Comparison of ENCODE assay signal across 8 cellular contexts in the genomic region with DNA sequence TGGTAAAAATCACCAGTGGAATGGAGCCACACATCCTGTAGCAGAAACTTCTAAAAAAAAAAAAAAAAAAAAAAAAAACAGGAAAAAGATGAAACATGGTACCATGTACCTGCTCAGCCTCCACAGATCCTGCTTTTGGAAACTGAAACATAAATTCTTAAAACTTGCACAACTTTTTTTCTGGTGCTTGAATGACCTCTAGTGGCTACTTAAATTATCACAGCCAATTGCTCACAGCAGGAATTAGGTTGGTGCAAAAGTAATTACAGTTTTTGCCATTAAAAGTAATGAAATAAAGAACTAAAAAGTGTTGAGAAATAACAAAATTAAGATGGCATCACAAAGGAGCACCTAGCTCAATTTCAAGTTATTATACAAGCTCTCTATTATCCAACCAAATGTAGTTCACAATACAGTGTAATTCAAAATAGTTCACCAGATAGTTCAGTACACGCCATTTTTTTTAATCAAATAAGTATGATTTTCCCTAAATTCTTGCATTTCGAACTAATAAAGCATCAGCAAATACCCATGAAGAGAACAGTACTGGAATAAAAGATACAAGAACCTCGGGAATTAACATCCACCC.
DNase-seq lines count a peak whose midpoint lies in the region; ATAC-seq, FAIRE-seq and TF ChIP-seq lines count a peak whose summit lies in the region.

No MANE protein-coding gene starts in this region.

- TF ChIP-seq CTCF in GM10266 (IDR thresholded peaks at IDR 0.05; ENCODE audit: control insufficient read depth, insufficient read depth, low read depth, missing control alignments): peak; percentile 67

- in situ Hi-C loops in ACHN (cut with HindIII; ENCODE audit: low pct_ligation_motif_present, low pct_unique_long_range_greater_than_20kb, low sequenced_read_pairs): no loop called here

- ATAC-seq in HG02642 (IDR thresholded peaks at IDR 0.05; ENCODE audit: poor library complexity, unreplicated experiment): no peak
- no peak for ATAC-seq in HG03432 (IDR thresholded peaks at IDR 0.05; ENCODE audit: unreplicated experiment)
- ATAC-seq in GM18511 (IDR thresholded peaks at IDR 0.05; ENCODE audit: unreplicated experiment): no peak

- FAIRE-seq in colon (lab: Jason Lieb, UNC): peak; percentile 92

- DNase-seq in ACHN: peak; percentile 47
- peak; percentile 13 for DNase-seq in GM10266 (ENCODE audit: extremely low spot score)
- DNase-seq in NCI-H460 (ENCODE audit: extremely low read depth, low read depth): peak; percentile 23
- peak; percentile 21 for DNase-seq in mucosa of gallbladder (ENCODE audit: low spot score)
